ENCODE assay signal across 15 cellular contexts in the genomic region with DNA sequence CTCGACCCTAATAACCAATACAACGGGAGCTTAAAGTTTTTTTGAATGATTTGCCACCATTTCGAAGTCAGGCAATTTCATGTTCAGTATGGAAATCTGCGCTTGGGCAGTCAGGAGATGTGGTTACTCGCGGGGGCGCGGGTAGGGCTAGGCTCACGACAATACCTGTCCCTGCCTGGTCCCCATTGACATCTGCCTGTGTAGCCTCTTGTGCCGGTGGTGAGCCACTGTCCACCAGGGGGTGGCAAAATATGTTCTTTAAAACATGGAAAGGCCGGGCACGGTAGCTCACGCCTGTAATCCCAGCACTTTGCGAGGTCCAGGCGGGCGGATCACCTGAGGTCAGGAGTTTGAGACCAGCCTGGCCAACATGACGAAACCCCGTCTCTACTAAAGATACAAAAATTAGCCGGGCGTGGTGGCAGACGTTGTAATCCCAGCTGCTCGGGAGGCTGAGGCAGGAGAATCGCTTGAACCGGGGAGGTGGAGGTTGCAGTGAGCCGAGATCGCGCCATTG. TPM values are rescaled to one million over a fixed set of nuclear protein-coding genes. Genes with fewer than 3 reads are reported as not detected.
DNase-seq lines count a peak whose midpoint lies in the region; ATAC-seq and TF ChIP-seq lines count a peak whose summit lies in the region.
"Not testable (repeated sequence)": the region's sequence is repeated elsewhere in the genome, so short reads cannot be mapped to it uniquely, and the experiment has no call there.
"Had no signal": no experiment of that assay in that cellular context is flagged by ENCODE, and none has a peak within 500 bp of the region (broad histone marks: within the 10 kb centered on the region; RNA-seq: fewer than 3 reads in every experiment).

No MANE protein-coding gene starts in this region.

- H3K27ac Mint-ChIP-seq in CD4-positive, alpha-beta T cell; T-cell: not testable (repeated sequence)

- not testable (repeated sequence) for H2AFZ ChIP-seq in HCT116 (ENCODE audit: low read depth, low read length, poor library complexity, severe bottlenecking)

- TF ChIP-seq CTCF in CD4-positive, alpha-beta T cell (IDR thresholded peaks at IDR 0.05); HCT116 (IDR thresholded peaks at IDR 0.05 in 2 of 3, conservative IDR thresholded peaks at IDR 0.05 in 1 of 3; ENCODE audit: borderline replicate concordance in 1 of 3, insufficient read depth in 1 of 3, low read depth in 2 of 3, low read length in 2 of 3); body of pancreas (IDR thresholded peaks at IDR 0.05); left ventricle myocardium inferior (IDR thresholded peaks at IDR 0.05; ENCODE audit: borderline replicate concordance); omental fat pad (IDR thresholded peaks at IDR 0.05): not testable (repeated sequence)

- H3K79me2 ChIP-seq in HCT116 (ENCODE audit: insufficient read depth, low read length) = peaks cover 21% of the 10 kb centered on the region

- no CpG with 5 or more reads among the region's 27 CpGs for WGBS in body of pancreas, 2 donors

- not testable (repeated sequence) for H3K27me3 Mint-ChIP-seq in CD4-positive, alpha-beta T cell; T-cell

- peak; percentile 22 for ATAC-seq in CD4-positive, alpha-beta T cell (ENCODE audit: poor library complexity)
- peak; percentile 22 for ATAC-seq in GM19035 (IDR thresholded peaks at IDR 0.05; ENCODE audit: unreplicated experiment)
- ATAC-seq in HCT116 = peak; percentile 76
- peak; percentile 34 for ATAC-seq in HG03280 (IDR thresholded peaks at IDR 0.05; ENCODE audit: unreplicated experiment)
- peak; percentile 21 to 35 (median 28) for ATAC-seq in T-cell (replicated peaks in 1 of 4)
- ATAC-seq in body of pancreas = peak; percentile 53
- ATAC-seq in omental fat pad (ENCODE audit: low FRiP score) = peak; percentile 16

- H3K9me2 ChIP-seq in HCT116 (ENCODE audit: insufficient read depth) = not testable (repeated sequence)

- BruUV-seq in HCT116 (replicated peaks; lab: Mats Ljungman, UMichigan) = TSS peak; percentile 23

- H3K9ac ChIP-seq in HCT116 (ENCODE audit: low read length) = not testable (repeated sequence)

- peaks cover 11% of the 10 kb centered on the region for H3K4me1 Mint-ChIP-seq in CD4-positive, alpha-beta T cell (ENCODE audit: low read depth)
- peaks cover 10 to 22% (median 17%) of the 10 kb centered on the region in 3 donors for H3K4me1 Mint-ChIP-seq in T-cell

- not testable (repeated sequence) for H3K36me3 ChIP-seq in HCT116 (ENCODE audit: control insufficient read depth in 1 of 2, insufficient read depth in 2 of 2, low read length in 2 of 2); body of pancreas (replicated peaks in 1 of 2; ENCODE audit: insufficient read depth in 1 of 2, low read depth in 2 of 2)
- peaks cover 16% of the 10 kb centered on the region for H3K36me3 ChIP-seq in left ventricle myocardium inferior

- CTCF ChIA-PET in CD4-positive, alpha-beta T cell (lab: Charles Lee); HCT116 (lab: Charles Lee); T-cell (lab: Charles Lee): not testable (repeated sequence)

- not testable (repeated sequence) for H3K27me3 ChIP-seq in CD4-positive, alpha-beta T cell (ENCODE audit: control insufficient read depth, insufficient read depth, low read length); HCT116 (ENCODE audit: insufficient read depth, low read length); body of pancreas; left ventricle myocardium inferior (ENCODE audit: low read depth)

- TF ChIP-seq POLR2A in HCT116 (IDR thresholded peaks at IDR 0.05; ENCODE audit: borderline replicate concordance, extremely low read depth, insufficient read depth, insufficient read length); body of pancreas (IDR thresholded peaks at IDR 0.05): not testable (repeated sequence)

- H3K27ac ChIP-seq in CD4-positive, alpha-beta T cell (ENCODE audit: low read depth, low read length); HCT116 (ENCODE audit: low read depth, low read length): not testable (repeated sequence)
- H3K27ac ChIP-seq in body of pancreas (peak overlapping the region in 2 of 4 donors; percentile 25 to 62), left ventricle myocardium inferior (replicated peaks) (peak overlapping the region; percentile 55)

- RAD21 ChIA-PET in HCT116 (lab: Charles Lee; ENCODE audit: low non-redundant PET in 1 of 2, low total read pairs in 2 of 2, uncharacterized antibody in 2 of 2, unreplicated experiment in 2 of 2) = not testable (repeated sequence)

- not testable (repeated sequence) for TF ChIP-seq RAD21 in HCT116 (IDR thresholded peaks at IDR 0.05; ENCODE audit: low read depth)

- H3K4me3 Mint-ChIP-seq in CD4-positive, alpha-beta T cell; T-cell: not testable (repeated sequence)

- not testable (repeated sequence) for H4K20me1 ChIP-seq in HCT116 (ENCODE audit: insufficient read depth)

- H3K4me1 ChIP-seq in HCT116 (ENCODE audit: control insufficient read depth in 1 of 2, insufficient read depth in 2 of 2, low read length in 2 of 2); body of pancreas: not testable (repeated sequence)
- peaks cover 15% of the 10 kb centered on the region for H3K4me1 ChIP-seq in left ventricle myocardium inferior

- not testable (repeated sequence) for H3K4me3 ChIP-seq in HCT116 (replicated peaks in 1 of 2; ENCODE audit: low read depth in 1 of 2, low read length in 2 of 2); body of pancreas
- peak overlapping the region; percentile 30 for H3K4me3 ChIP-seq in left ventricle myocardium inferior

- not testable (repeated sequence) for DNase-seq in CD4-positive, alpha-beta T cell; HCT116 (ENCODE audit: low read depth, low spot score); T-cell; left ventricle myocardium inferior; omental fat pad (ENCODE audit: low spot score)
- DNase-seq in body of pancreas = peak in 2 of 4 donors; percentile 42 to 55

- POLR2A ChIA-PET in CD4-positive, alpha-beta T cell (lab: Charles Lee); HCT116 (lab: Charles Lee); T-cell (lab: Charles Lee): not testable (repeated sequence)

- H3K9me3 ChIP-seq in CD4-positive, alpha-beta T cell (ENCODE audit: control insufficient read depth, low read length); HCT116 (ENCODE audit: control insufficient read depth in 1 of 2, insufficient read depth in 1 of 2, low read depth in 1 of 2, low read length in 2 of 2); body of pancreas; left ventricle myocardium inferior (replicated peaks): not testable (repeated sequence)

- intact Hi-C loops in CD4-positive, alpha-beta T cell (cut with DNase I, micrococcal nuclease) = loop anchor here (5.0 to 10.0 kb wide), 2 partner anchors 48 to 50 kb away; no protein-coding TSS in a partner anchor
- intact Hi-C loops in HCT116 (cut with micrococcal nuclease); left ventricle myocardium inferior (cut with micrococcal nuclease): not testable (repeated sequence)
- intact Hi-C loops in body of pancreas (cut with DNase I) = loop anchor here (5.0 kb wide), 1 partner anchor 48 kb away; no protein-coding TSS in a partner anchor

- H3K4me2 ChIP-seq in HCT116 (ENCODE audit: low read length) = not testable (repeated sequence)

- H3K36me3 Mint-ChIP-seq in CD4-positive, alpha-beta T cell (ENCODE audit: low read depth) = peaks cover 20% of the 10 kb centered on the region
- H3K36me3 Mint-ChIP-seq in T-cell = peaks cover 10% of the 10 kb centered on the region

- H3K9me3 Mint-ChIP-seq in CD4-positive, alpha-beta T cell; T-cell: not testable (repeated sequence)

RNA-seq across cellular contexts. Expression of a gene that starts 0.7 kb away (rescaled TPM):
- total RNA-seq in CD4-positive, alpha-beta T cell = 10 to 100 TPM; 82.3 to 84.3 TPM
- 217 TPM for total RNA-seq in HCT116 (2021; ENCODE audit: unreplicated experiment)
- polyA plus RNA-seq in HCT116 (2012) = 228 and 271 TPM in 2 replicates
- total RNA-seq in T-cell = 100 to 1,000 TPM in 2 of 5 donors, 10 to 100 TPM in 3; 72.5 to 122 (median 94.3) TPM
- total RNA-seq in body of pancreas = 10 to 100 TPM; 70.3 to 78.4 TPM
- total RNA-seq in left ventricle myocardium inferior = 157 TPM
- 100 to 1,000 TPM; 107 to 168 (median 143) TPM for total RNA-seq in omental fat pad

RNA-seq across cellular contexts. Expression of a gene that starts 5.0 kb away (rescaled TPM):
- not detected for total RNA-seq in CD4-positive, alpha-beta T cell
- total RNA-seq in HCT116 (2021; ENCODE audit: unreplicated experiment) (5.1 TPM), T-cell (not detected), body of pancreas (not detected), left ventricle myocardium inferior (0.66 TPM), omental fat pad (not detected)
- polyA plus RNA-seq in HCT116 (2012) = 3.4 and 4.3 TPM in 2 replicates
- total RNA-seq: activated CD4-positive, alpha-beta memory T cell treated with anti-CD3 and anti-CD28 coated beads, Interleukin-2, amount 10 ng/mL, durations not matched to agents 7 days and 5 days; fibroblast of villous mesenchyme; occipital lobe; T-helper 1 cell treated with Interleukin-12 subunit alpha and Interleukin-12 subunit beta and Interleukin-4 antibody, amounts not matched to agents 30 ng/mL and 1 ng/mL, for 36 hours had no signal
- polyA plus RNA-seq: CD14-positive monocyte had no signal

RNA-seq across cellular contexts. Expression of a gene that starts 8.2 kb away (rescaled TPM):
- total RNA-seq in CD4-positive, alpha-beta T cell = 1 to 10 TPM; 3.5 to 3.8 TPM
- 3.4 TPM for total RNA-seq in HCT116 (2021; ENCODE audit: unreplicated experiment)
- polyA plus RNA-seq in HCT116 (2012) = 3.1 and 3.8 TPM in 2 replicates
- 1 to 10 TPM in 4 of 5 donors, not detected in 1; 3.5 to 7.7 (median 3.9) TPM for total RNA-seq in T-cell
- under 1 TPM in 1 of 2 donors, not detected in 1; 0.66 TPM for total RNA-seq in body of pancreas
- 1.5 TPM for total RNA-seq in left ventricle myocardium inferior
- 1 to 10 TPM in 1 of 4 donors, under 1 TPM in 1, not detected in 2; 0.84 to 1.1 TPM for total RNA-seq in omental fat pad

RNA-seq across cellular contexts. Expression of a gene that starts 13.9 kb away (rescaled TPM):
- not detected for total RNA-seq in CD4-positive, alpha-beta T cell
- total RNA-seq in HCT116 (2021; ENCODE audit: unreplicated experiment) = 14.3 TPM
- 16.7 and 20.2 TPM in 2 replicates for polyA plus RNA-seq in HCT116 (2012)
- total RNA-seq in T-cell = not detected
- total RNA-seq in body of pancreas = 10 to 100 TPM in 1 of 2 donors, 1 to 10 TPM in 1; 8.3 to 16.5 TPM
- 4.9 TPM for total RNA-seq in left ventricle myocardium inferior
- 1 to 10 TPM in 3 of 4 donors, under 1 TPM in 1; 0.95 to 7.7 (median 3.3) TPM for total RNA-seq in omental fat pad
- total RNA-seq: activated CD4-positive, alpha-beta memory T cell treated with anti-CD3 and anti-CD28 coated beads, Interleukin-2, amount 10 ng/mL, durations not matched to agents 7 days and 5 days had no signal

RNA-seq across cellular contexts. Expression of a gene that starts 30.4 kb away (rescaled TPM):
- total RNA-seq in CD4-positive, alpha-beta T cell = not detected
- total RNA-seq in HCT116 (2021; ENCODE audit: unreplicated experiment) (not detected), T-cell (not detected), body of pancreas (not detected), left ventricle myocardium inferior (not detected), omental fat pad (not detected)
- polyA plus RNA-seq in HCT116 (2012) = not detected in 2 replicates
- total RNA-seq: activated CD4-positive, alpha-beta memory T cell treated with anti-CD3 and anti-CD28 coated beads, Interleukin-2, amount 10 ng/mL, durations not matched to agents 7 days and 5 days; fibroblast of villous mesenchyme; mucosa of gallbladder; occipital lobe; T-helper 1 cell treated with Interleukin-12 subunit alpha and Interleukin-12 subunit beta and Interleukin-4 antibody, amounts not matched to agents 30 ng/mL and 1 ng/mL, for 36 hours; transverse colon had no signal
- polyA plus RNA-seq: CD14-positive monocyte had no signal

Comparison
In these comparisons a context has a peak if more than half of its experiments do, and no peak if none do; other contexts are left out.
1. ATAC-seq: peak in every context shown above with its lines; median percentile 76 in HCT116; 53 in body of pancreas; 34 in HG03280; 28 in T-cell; 22 in CD4-positive, alpha-beta T cell; 22 in GM19035; 16 in omental fat pad.